In the genomic region with DNA sequence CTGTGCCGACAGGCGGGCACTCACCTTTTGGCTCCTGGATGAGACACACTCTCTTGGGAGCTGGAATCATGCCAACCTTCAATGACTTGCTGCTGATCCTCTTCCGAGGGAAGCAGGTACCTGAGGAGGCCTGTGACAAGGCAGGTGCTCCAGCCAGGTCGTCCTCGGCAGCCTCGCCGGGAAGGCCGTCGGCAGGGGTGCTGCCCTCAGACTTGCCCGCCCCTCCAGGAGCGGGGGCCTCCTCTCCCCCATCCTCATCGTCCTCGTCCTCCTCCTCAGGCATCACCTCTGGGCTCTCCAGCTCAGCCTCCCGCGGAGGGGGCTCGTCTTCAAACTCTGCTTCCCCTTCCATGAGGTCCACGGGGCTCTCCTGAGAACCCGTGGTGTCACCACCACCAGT, we compare ENCODE assay signal across 23 cellular contexts.
"Had no signal": no experiment of that assay in that cellular context is flagged by ENCODE, and none has a peak within 500 bp of the region (broad histone marks: within the 10 kb centered on the region; RNA-seq: fewer than 3 reads in every experiment).

No MANE protein-coding gene starts in this region.

- H3K4me1 ChIP-seq: foreskin keratinocyte, left lung, neural progenitor cell, parathyroid adenoma, right lobe of liver, transverse colon, upper lobe of right lung, uterus had no signal

- DNase-seq: effector CD8-positive, alpha-beta T cell; foreskin keratinocyte; heart left ventricle; kidney; mesendoderm; midbrain; naive thymus-derived CD4-positive, alpha-beta T cell; right lobe of liver; small intestine; stimulated activated CD4-positive, alpha-beta T cell treated with anti-CD3 and anti-CD28 coated beads, Interleukin-15, amount 100 ng/mL, for 24 hours; stimulated activated CD4-positive, alpha-beta T cell treated with anti-CD3 and anti-CD28 coated beads, Interleukin-2, amount 100 ng/mL, for 48 hours; stimulated activated naive B cell treated with anti-CD40 and anti-IgM and Interleukin-4, amounts not matched to agents 10 μg/mL and 1 μg/mL and 100 μg/mL, for 72 hours; transverse colon; upper lobe of right lung; uterus had no signal

- H3K9ac ChIP-seq: neural progenitor cell, parathyroid adenoma had no signal

- H3K4me2 ChIP-seq: hepatocyte, neural progenitor cell had no signal

- H3K36me3 ChIP-seq: uterus had no signal

- FAIRE-seq: endothelial cell of umbilical vein, kidney, small intestine had no signal

- H3K79me2 ChIP-seq: hepatocyte had no signal

- H3K4me3 ChIP-seq: esophagus muscularis mucosa, gastroesophageal sphincter, heart left ventricle, hepatocyte, left lung, neural progenitor cell, right lobe of liver, thoracic aorta, transverse colon, upper lobe of right lung, uterus had no signal

- H3K27me3 ChIP-seq: esophagus muscularis mucosa, foreskin keratinocyte, gastroesophageal sphincter, heart left ventricle, hepatocyte, left lung, neural progenitor cell, right lobe of liver, transverse colon, upper lobe of right lung, uterus had no signal

- ATAC-seq: foreskin keratinocyte; gastroesophageal sphincter; heart left ventricle; left lung; naive thymus-derived CD4-positive, alpha-beta T cell; right lobe of liver; stimulated activated naive B cell treated with anti-CD40 and anti-IgM and Interleukin-4, amounts not matched to agents 10 μg/mL and 1 μg/mL and 100 μg/mL, for 72 hours; upper lobe of right lung had no signal

- H2AFZ ChIP-seq: hepatocyte, neural progenitor cell, parathyroid adenoma had no signal

- H3K27ac ChIP-seq: esophagus muscularis mucosa, foreskin keratinocyte, gastroesophageal sphincter, heart left ventricle, hepatocyte, left lung, neural progenitor cell, parathyroid adenoma, right lobe of liver, thoracic aorta, transverse colon, upper lobe of right lung, uterus had no signal

- H3K9me3 ChIP-seq: esophagus muscularis mucosa, gastroesophageal sphincter, heart left ventricle, left lung, right lobe of liver, thoracic aorta, transverse colon, upper lobe of right lung, uterus had no signal
